ENCODE assay signal across 16 cellular contexts in genomic region chr22:36246718-36247117, GRCh38. TPM values are rescaled to one million over a fixed set of nuclear protein-coding genes. Genes with fewer than 3 reads are reported as not detected.
DNase-seq lines count a peak whose midpoint lies in the region; TF ChIP-seq lines count a peak whose summit lies in the region.
"Had no signal": no experiment of that assay in that cellular context is flagged by ENCODE, and none has a peak within 500 bp of the region (broad histone marks: within the 10 kb centered on the region; RNA-seq: fewer than 3 reads in every experiment).

No MANE protein-coding gene starts in this region.

- H3K79me1 ChIP-seq in mesenchymal stem cell (replicated peaks; ENCODE audit: low read length, poor library complexity, severe bottlenecking): no peaks in the 10 kb centered on the region

- H3K27me3 Mint-ChIP-seq in endodermal cell (ENCODE audit: insufficient read depth): peaks cover 6% of the 10 kb centered on the region
- H3K27me3 Mint-ChIP-seq: CD4-positive, CD25-positive, alpha-beta regulatory T cell had no signal

- no peak overlapping the region for H4K8ac ChIP-seq in mesenchymal stem cell (ENCODE audit: low read length)

- no peak overlapping the region for H3K4me3 Mint-ChIP-seq in endodermal cell
- H3K4me3 Mint-ChIP-seq: B cell; CD4-positive, CD25-positive, alpha-beta regulatory T cell; GM23338; HFFc6; IgD-negative memory B cell had no signal

- no peak overlapping the region for H3K27ac Mint-ChIP-seq in endodermal cell
- H3K27ac Mint-ChIP-seq: B cell; CD4-positive, CD25-positive, alpha-beta regulatory T cell; GM23338; HFFc6; IgD-negative memory B cell had no signal

- peak; percentile 32 for DNase-seq in activated CD8-positive, alpha-beta memory T cell treated with anti-CD3 and anti-CD28 coated beads, Interleukin-2, amount 50 U/mL, for 48 hours
- no peak for DNase-seq in activated CD8-positive, alpha-beta memory T cell treated with anti-CD3 and anti-CD28 coated beads, Interleukin-2, amount 50 U/mL, for 4 hours
- peak; percentile 14 for DNase-seq in endodermal cell
- DNase-seq in mesenchymal stem cell: no peak
- no peak for DNase-seq in 8988T
- DNase-seq in stimulated activated naive CD4-positive, alpha-beta T cell (lab: John Stamatoyannopoulos, UW): no peak
- DNase-seq in activated effector memory CD4-positive, alpha-beta T cell treated with anti-CD3 and anti-CD28 coated beads, Interleukin-2, amount 50 U/mL, for 16 hours: no peak
- DNase-seq: CD4-positive, CD25-positive, alpha-beta regulatory T cell; CD8-positive, alpha-beta memory T cell; COR-L47; HFFc6 had no signal

- no peak overlapping the region for H4K91ac ChIP-seq in mesenchymal stem cell (ENCODE audit: low read length)

- no peaks in the 10 kb centered on the region for H3K36me3 ChIP-seq in endodermal cell (ENCODE audit: control insufficient read depth, insufficient read depth, low read length)
- no peaks in the 10 kb centered on the region for H3K36me3 ChIP-seq in mesenchymal stem cell (ENCODE audit: control insufficient read depth in 1 of 2, insufficient read depth in 2 of 2, low read depth in 1 of 2, low read length in 2 of 2)
- H3K36me3 ChIP-seq: BLaER1 treated with 17β-estradiol and CSF1 and Interleukin-3, amounts not matched to agents 10 nM and 100 nM had no signal

- H3K4me3 ChIP-seq in endodermal cell (ENCODE audit: low read length) (no peak overlapping the region), mesenchymal stem cell (ENCODE audit: insufficient read depth in 1 of 2, low read depth in 1 of 2, low read length in 2 of 2) (no peak overlapping the region)
- H3K4me3 ChIP-seq: BLaER1 treated with 17β-estradiol and CSF1 and Interleukin-3, amounts not matched to agents 10 nM and 100 nM; GM23338 had no signal

- no peak overlapping the region for H3K23ac ChIP-seq in mesenchymal stem cell (ENCODE audit: low read length in 2 of 2)

- peak overlapping the region; percentile 4 for H2BK15ac ChIP-seq in mesenchymal stem cell (ENCODE audit: low read depth, poor library complexity, severe bottlenecking)

- no peak overlapping the region for H3K27ac ChIP-seq in endodermal cell (ENCODE audit: low read depth, low read length)
- no peak overlapping the region for H3K27ac ChIP-seq in mesenchymal stem cell (ENCODE audit: low read length, poor library complexity, severe bottlenecking)
- H3K27ac ChIP-seq: BLaER1 treated with 17β-estradiol and CSF1 and Interleukin-3, amounts not matched to agents 10 nM and 100 nM had no signal

- H2BK120ac ChIP-seq in mesenchymal stem cell (ENCODE audit: low read depth, low read length): no peak overlapping the region

- H3K9me3 Mint-ChIP-seq in endodermal cell: peaks cover 23% of the 10 kb centered on the region
- H3K9me3 Mint-ChIP-seq: HFFc6 had no signal

- H3K4me1 Mint-ChIP-seq in endodermal cell: peaks cover 5% of the 10 kb centered on the region
- H3K4me1 Mint-ChIP-seq: CD8-positive, alpha-beta memory T cell had no signal

- no peak overlapping the region for H3K18ac ChIP-seq in mesenchymal stem cell (ENCODE audit: low read depth in 1 of 2, low read length in 2 of 2)

- H3K36me3 Mint-ChIP-seq in endodermal cell (ENCODE audit: low read depth): no peaks in the 10 kb centered on the region
- H3K36me3 Mint-ChIP-seq: CD4-positive, CD25-positive, alpha-beta regulatory T cell; IgD-negative memory B cell had no signal

- no peak for TF ChIP-seq CTCF in endodermal cell (conservative IDR thresholded peaks at IDR 0.05)

- H3K4ac ChIP-seq in mesenchymal stem cell (ENCODE audit: low read depth in 1 of 2, low read length in 2 of 2): no peak overlapping the region

- H3K27me3 ChIP-seq in endodermal cell (ENCODE audit: control insufficient read depth, insufficient read depth, low read length, poor library complexity, severe bottlenecking) (no peaks in the 10 kb centered on the region), mesenchymal stem cell (ENCODE audit: control insufficient read depth in 1 of 2, insufficient read depth in 1 of 2, low read length in 2 of 2) (no peaks in the 10 kb centered on the region)
- H3K27me3 ChIP-seq: BLaER1 treated with 17β-estradiol and CSF1 and Interleukin-3, amounts not matched to agents 10 nM and 100 nM had no signal

- H2AK5ac ChIP-seq in mesenchymal stem cell (ENCODE audit: low read length, severe bottlenecking): peak overlapping the region; percentile 43

- H2BK5ac ChIP-seq in mesenchymal stem cell (ENCODE audit: low read depth, low read length, poor library complexity, severe bottlenecking): no peak overlapping the region

- H2AFZ ChIP-seq in mesenchymal stem cell (ENCODE audit: low read depth, low read length): no peak overlapping the region
- H2AFZ ChIP-seq: GM23338 had no signal

- H3K9me3 ChIP-seq in endodermal cell (ENCODE audit: control insufficient read depth, low read length): peaks cover 23% of the 10 kb centered on the region
- H3K9me3 ChIP-seq in mesenchymal stem cell (ENCODE audit: control insufficient read depth, low read length): peaks cover 6% of the 10 kb centered on the region

- WGBS in endodermal cell (ENCODE audit: insufficient coverage in 1 of 2, insufficient read length in 1 of 2), 2 experiments: 91% methylated on average over 1 to 3 of the region's 3 CpGs
- WGBS in mesenchymal stem cell: 72% methylated on average over 3 of the region's 3 CpGs

- no peak overlapping the region for H2BK12ac ChIP-seq in mesenchymal stem cell (ENCODE audit: low read length in 2 of 2)

- H3K9ac ChIP-seq in endodermal cell (ENCODE audit: extremely low read depth, low read length, poor library complexity, severe bottlenecking): no peak overlapping the region
- no peak overlapping the region for H3K9ac ChIP-seq in mesenchymal stem cell (ENCODE audit: low read length)
- H3K9ac ChIP-seq: BLaER1 treated with 17β-estradiol and CSF1 and Interleukin-3, amounts not matched to agents 10 nM and 100 nM had no signal

- H3K4me2 ChIP-seq in mesenchymal stem cell (ENCODE audit: low read length, poor library complexity, severe bottlenecking): no peak overlapping the region
- H3K4me2 ChIP-seq: BLaER1 treated with 17β-estradiol and CSF1 and Interleukin-3, amounts not matched to agents 10 nM and 100 nM; GM23338 had no signal

- H3K14ac ChIP-seq in mesenchymal stem cell (ENCODE audit: low read length in 2 of 2): no peak overlapping the region

- H3K4me1 ChIP-seq in endodermal cell (ENCODE audit: control insufficient read depth, insufficient read depth, low read length) (no peaks in the 10 kb centered on the region), mesenchymal stem cell (ENCODE audit: control insufficient read depth, insufficient read depth, low read depth, low read length) (peaks cover 10% of the 10 kb centered on the region)
- H3K4me1 ChIP-seq: BLaER1 treated with 17β-estradiol and CSF1 and Interleukin-3, amounts not matched to agents 10 nM and 100 nM had no signal

RNA-seq across cellular contexts. Expression of gene APOL1, which starts 6.2 kb away (rescaled TPM):
- under 1 TPM; 0.11 to 0.22 TPM for total RNA-seq in endodermal cell
- polyA plus RNA-seq in endodermal cell (2013, experiment 1 of 2): not detected
- polyA plus RNA-seq in endodermal cell (2013, experiment 2 of 2): not detected
- polyA plus RNA-seq in mesenchymal stem cell (2013, experiment 1 of 2): 19.4 TPM
- 18.7 TPM for polyA plus RNA-seq in mesenchymal stem cell (2013, experiment 2 of 2)
- total RNA-seq: GM23338 had no signal

RNA-seq across cellular contexts. Expression of gene APOL2, which starts 7.4 kb away (rescaled TPM):
- total RNA-seq in endodermal cell: 1 to 10 TPM; 2.1 to 7.9 TPM
- 7.4 TPM for polyA plus RNA-seq in endodermal cell (2013, experiment 1 of 2)
- 7.3 TPM for polyA plus RNA-seq in endodermal cell (2013, experiment 2 of 2)
- polyA plus RNA-seq in mesenchymal stem cell (2013, experiment 1 of 2): 28.5 TPM
- polyA plus RNA-seq in mesenchymal stem cell (2013, experiment 2 of 2): 29.7 TPM

RNA-seq across cellular contexts. Expression of gene APOL4, which starts 45.1 kb away (rescaled TPM):
- total RNA-seq in endodermal cell: not detected
- 0.07 TPM for polyA plus RNA-seq in endodermal cell (2013, experiment 1 of 2)
- polyA plus RNA-seq in endodermal cell (2013, experiment 2 of 2): 0.17 TPM
- not detected for polyA plus RNA-seq in mesenchymal stem cell (2013, experiment 1 of 2)
- polyA plus RNA-seq in mesenchymal stem cell (2013, experiment 2 of 2): not detected
- total RNA-seq: A172; B cell; CD4-positive, CD25-positive, alpha-beta regulatory T cell; GM23338; HFFc6 had no signal
- polyA plus RNA-seq: CD4-positive, CD25-positive, alpha-beta regulatory T cell; CD8-positive, alpha-beta memory T cell; GM23338; IgD-negative memory B cell had no signal

Comparison
In these comparisons a context has a peak if more than half of its experiments do, and no peak if none do; other contexts are left out.
1. DNase-seq: peak in activated CD8-positive, alpha-beta memory T cell treated with anti-CD3 and anti-CD28 coated beads, Interleukin-2, amount 50 U/mL, for 48 hours (single experiment) and endodermal cell (single experiment); none in activated CD8-positive, alpha-beta memory T cell treated with anti-CD3 and anti-CD28 coated beads, Interleukin-2, amount 50 U/mL, for 4 hours (single experiment), mesenchymal stem cell (single experiment), 8988T (single experiment), stimulated activated naive CD4-positive, alpha-beta T cell (0 of 6) and activated effector memory CD4-positive, alpha-beta T cell treated with anti-CD3 and anti-CD28 coated beads, Interleukin-2, amount 50 U/mL, for 16 hours (single experiment).